In genomic region chr19:39432677-39433025, GRCh38 we compare ENCODE assay signal across 13 cellular contexts. TPM values are rescaled to one million over a fixed set of nuclear protein-coding genes. Genes with fewer than 3 reads are reported as not detected.
DNase-seq lines count a peak whose midpoint lies in the region; ATAC-seq and TF ChIP-seq lines count a peak whose summit lies in the region.
"Had no signal": no experiment of that assay in that cellular context is flagged by ENCODE, and none has a peak within 500 bp of the region (broad histone marks: within the 10 kb centered on the region; RNA-seq: fewer than 3 reads in every experiment).

No MANE protein-coding gene starts in this region.

- H3K4me2 ChIP-seq in fibroblast of lung (ENCODE audit: extremely low read depth, insufficient read depth, low read length), result no peak overlapping the region

- H3K9me3 ChIP-seq in CD4-positive, alpha-beta T cell (ENCODE audit: control insufficient read depth, low read length), result no peaks in the 10 kb centered on the region
- H3K9me3 ChIP-seq in fibroblast of lung (ENCODE audit: control insufficient read depth, insufficient read depth, low read depth, low read length), result no peaks in the 10 kb centered on the region
- H3K9me3 ChIP-seq: left lung had no signal

- CTCF ChIA-PET in CD4-positive, alpha-beta T cell (lab: Charles Lee), result no interaction called here
- CTCF ChIA-PET in activated CD4-positive, alpha-beta memory T cell treated with anti-CD3 and anti-CD28 coated beads, Interleukin-2, amount 10 ng/mL, durations not matched to agents 7 days and 5 days (lab: Charles Lee), result interaction anchor here (1.1 kb wide), 1 partner anchor 34 kb away, joined by 3 read pairs; no protein-coding TSS in a partner anchor

- H3K27ac Mint-ChIP-seq in CD4-positive, alpha-beta T cell, result peak overlapping the region; percentile 93
- peak overlapping the region; percentile 98 for H3K27ac Mint-ChIP-seq in activated CD4-positive, alpha-beta memory T cell treated with anti-CD3 and anti-CD28 coated beads, Interleukin-2, amount 10 ng/mL, durations not matched to agents 7 days and 5 days

- peaks cover 24% of the 10 kb centered on the region for H3K4me1 ChIP-seq in fibroblast of lung (ENCODE audit: control insufficient read depth, extremely low read depth, insufficient read depth, low read length)

- H3K4me3 ChIP-seq in fibroblast of lung (replicated peaks in 1 of 4; ENCODE audit: control extremely low read depth in 1 of 4, insufficient read depth in 1 of 4, low read depth in 3 of 4, low read length in 4 of 4) (no peak overlapping the region), lower leg skin (ENCODE audit: low read depth, poor library complexity, severe bottlenecking) (no peak overlapping the region)

- TF ChIP-seq POLR2A in GM19193 (IDR thresholded peaks at IDR 0.05; ENCODE audit: extremely low read depth, insufficient read depth, insufficient read length) (peak; percentile 29), lower leg skin (IDR thresholded peaks at IDR 0.05) (no peak)

- 92 to 96% methylated on average over 8 of the region's 8 CpGs for WGBS in lower leg skin, 2 donors

- peak overlapping the region; percentile 99 for H3K4me3 Mint-ChIP-seq in CD4-positive, alpha-beta T cell
- no peak overlapping the region for H3K4me3 Mint-ChIP-seq in activated CD4-positive, alpha-beta memory T cell treated with anti-CD3 and anti-CD28 coated beads, Interleukin-2, amount 10 ng/mL, durations not matched to agents 7 days and 5 days

- POLR2A ChIA-PET in CD4-positive, alpha-beta T cell (lab: Charles Lee), result interaction anchor here (1.3 to 5.9 kb wide), 6 partner anchors 13 to 90 kb away, joined by 3 to 163 read pairs (median 4); partner anchors contain the start of genes MED29, PAF1, PLEKHG2 and SAMD4B
- POLR2A ChIA-PET in activated CD4-positive, alpha-beta memory T cell treated with anti-CD3 and anti-CD28 coated beads, Interleukin-2, amount 10 ng/mL, durations not matched to agents 7 days and 5 days (lab: Charles Lee), result interaction anchor here (0.9 to 6.8 kb wide), 8 partner anchors 13 to 97 kb away, joined by 3 to 157 read pairs (median 4); partner anchors contain the start of genes GMFG, MED29, SAMD4B and ZFP36

- no peak for TF ChIP-seq CTCF in CD4-positive, alpha-beta T cell (IDR thresholded peaks at IDR 0.05)
- TF ChIP-seq CTCF in fibroblast of lung (conservative IDR thresholded peaks at IDR 0.05 in 1 of 2, IDR thresholded peaks at IDR 0.05 in 1 of 2; ENCODE audit: low read depth in 1 of 2, low read length in 2 of 2), result no peak
- no peak for TF ChIP-seq CTCF in lower leg skin (IDR thresholded peaks at IDR 0.05)

- peaks cover 14% of the 10 kb centered on the region for H3K36me3 ChIP-seq in fibroblast of lung (ENCODE audit: control insufficient read depth, insufficient read depth, low read length)

- peaks cover 50% of the 10 kb centered on the region for H3K4me1 Mint-ChIP-seq in CD4-positive, alpha-beta T cell (ENCODE audit: low read depth)
- H3K4me1 Mint-ChIP-seq in activated CD4-positive, alpha-beta memory T cell treated with anti-CD3 and anti-CD28 coated beads, Interleukin-2, amount 10 ng/mL, durations not matched to agents 7 days and 5 days, result peaks cover 67% of the 10 kb centered on the region

- peaks cover 53% of the 10 kb centered on the region for H3K36me3 Mint-ChIP-seq in CD4-positive, alpha-beta T cell (ENCODE audit: low read depth)
- peaks cover 45% of the 10 kb centered on the region for H3K36me3 Mint-ChIP-seq in activated CD4-positive, alpha-beta memory T cell treated with anti-CD3 and anti-CD28 coated beads, Interleukin-2, amount 10 ng/mL, durations not matched to agents 7 days and 5 days (ENCODE audit: low read depth)

- intact Hi-C loops in CD4-positive, alpha-beta T cell (cut with DNase I, micrococcal nuclease), result no loop called here
- intact Hi-C loops in lower leg skin (cut with DNase I; ENCODE audit: low total_unique reads), result no loop called here

- no peak overlapping the region for H3K27ac ChIP-seq in CD4-positive, alpha-beta T cell (ENCODE audit: low read depth, low read length)
- peak overlapping the region; percentile 4 for H3K27ac ChIP-seq in fibroblast of lung (ENCODE audit: insufficient read depth, low read length)

- no peak for ATAC-seq in CD4-positive, alpha-beta T cell (ENCODE audit: poor library complexity)
- ATAC-seq in HG02973 (IDR thresholded peaks at IDR 0.05; ENCODE audit: unreplicated experiment) (no peak), GM21423 (IDR thresholded peaks at IDR 0.05; ENCODE audit: unreplicated experiment) (no peak)
- ATAC-seq: left lung had no signal

- no peaks in the 10 kb centered on the region for H3K27me3 ChIP-seq in CD4-positive, alpha-beta T cell (ENCODE audit: control insufficient read depth, insufficient read depth, low read length)
- no peaks in the 10 kb centered on the region for H3K27me3 ChIP-seq in fibroblast of lung (ENCODE audit: control insufficient read depth, insufficient read depth, low read length)
- H3K27me3 ChIP-seq: left lung had no signal

- H3K27me3 Mint-ChIP-seq in CD4-positive, alpha-beta T cell, result no peaks in the 10 kb centered on the region
- H3K27me3 Mint-ChIP-seq in activated CD4-positive, alpha-beta memory T cell treated with anti-CD3 and anti-CD28 coated beads, Interleukin-2, amount 10 ng/mL, durations not matched to agents 7 days and 5 days, result no peaks in the 10 kb centered on the region

- no peak for DNase-seq in CD4-positive, alpha-beta T cell
- DNase-seq in activated CD4-positive, alpha-beta memory T cell treated with anti-CD3 and anti-CD28 coated beads, Interleukin-2, amount 10 ng/mL, durations not matched to agents 7 days and 5 days, result no peak
- no peak for DNase-seq in fibroblast of lung (ENCODE audit: low read depth in 2 of 2)
- no peak for DNase-seq in lower leg skin (ENCODE audit: low spot score in 2 of 2)
- DNase-seq: activated CD4-positive, alpha-beta T cell treated with anti-CD3 and anti-CD28 coated beads, Interleukin-2, amount 50 U/mL, for 1 hour; hypothalamus; left lung; NCI-H1436; OCI-M1 had no signal

- no peaks in the 10 kb centered on the region for H3K9me3 Mint-ChIP-seq in CD4-positive, alpha-beta T cell
- H3K9me3 Mint-ChIP-seq in activated CD4-positive, alpha-beta memory T cell treated with anti-CD3 and anti-CD28 coated beads, Interleukin-2, amount 10 ng/mL, durations not matched to agents 7 days and 5 days, result no peaks in the 10 kb centered on the region

- no peaks in the 10 kb centered on the region for H4K20me1 ChIP-seq in fibroblast of lung (ENCODE audit: control insufficient read depth, extremely low read depth, insufficient read depth, low read length)

- H3K9ac ChIP-seq in fibroblast of lung (ENCODE audit: insufficient read depth, low read length), result no peak overlapping the region

- no peak overlapping the region for H2AFZ ChIP-seq in fibroblast of lung (ENCODE audit: low read length)

- H3K79me2 ChIP-seq in fibroblast of lung (ENCODE audit: control insufficient read depth, insufficient read depth, low read length), result peaks cover 29% of the 10 kb centered on the region

RNA-seq across cellular contexts. Expression of gene RPS16, which starts 3.1 kb away (rescaled TPM):
- total RNA-seq in CD4-positive, alpha-beta T cell, result 1,000 to 10,000 TPM; 4,625 to 4,839 TPM
- total RNA-seq in activated CD4-positive, alpha-beta memory T cell treated with anti-CD3 and anti-CD28 coated beads, Interleukin-2, amount 10 ng/mL, durations not matched to agents 7 days and 5 days, result 1,000 to 10,000 TPM; 2,238 to 2,243 TPM
- total RNA-seq in fibroblast of lung (149 and 271 TPM in 2 replicates), lower leg skin (1,000 to 10,000 TPM; 1,726 to 3,026 (median 2,088) TPM)
- 1,704 and 1,950 TPM in 2 replicates for polyA plus RNA-seq in fibroblast of lung
- 3,009 and 3,161 TPM in 2 replicates for polyA plus RNA-seq in fibroblast of lung (2012)
- 1,774 and 1,797 TPM in 2 replicates for polyA minus RNA-seq in fibroblast of lung (ENCODE audit: low replicate concordance)

RNA-seq across cellular contexts. Expression of gene SUPT5H, which starts 12.7 kb away (rescaled TPM):
- total RNA-seq in CD4-positive, alpha-beta T cell, result 100 to 1,000 TPM; 322 to 333 TPM
- total RNA-seq in activated CD4-positive, alpha-beta memory T cell treated with anti-CD3 and anti-CD28 coated beads, Interleukin-2, amount 10 ng/mL, durations not matched to agents 7 days and 5 days, result 100 to 1,000 TPM; 153 to 159 TPM
- total RNA-seq in fibroblast of lung (46.0 and 50.2 TPM in 2 replicates), lower leg skin (100 to 1,000 TPM in 1 of 4 donors, 10 to 100 TPM in 3; 70.0 to 102 (median 77.3) TPM)
- 77.8 and 87.2 TPM in 2 replicates for polyA plus RNA-seq in fibroblast of lung
- polyA plus RNA-seq in fibroblast of lung (2012), result 98.2 and 109 TPM in 2 replicates
- 126 and 137 TPM in 2 replicates for polyA minus RNA-seq in fibroblast of lung (ENCODE audit: low replicate concordance)

RNA-seq across cellular contexts. Expression of gene PLEKHG2, which starts 20.2 kb away (rescaled TPM):
- total RNA-seq in CD4-positive, alpha-beta T cell, result 10 to 100 TPM; 80.6 to 81.4 TPM
- total RNA-seq in activated CD4-positive, alpha-beta memory T cell treated with anti-CD3 and anti-CD28 coated beads, Interleukin-2, amount 10 ng/mL, durations not matched to agents 7 days and 5 days, result 10 to 100 TPM; 82.4 to 93.0 TPM
- total RNA-seq in fibroblast of lung (12.1 and 13.7 TPM in 2 replicates), lower leg skin (1 to 10 TPM; 3.0 to 6.4 (median 4.3) TPM)
- polyA plus RNA-seq in fibroblast of lung, result 10.1 and 13.1 TPM in 2 replicates
- 22.6 and 39.1 TPM in 2 replicates for polyA plus RNA-seq in fibroblast of lung (2012)
- polyA minus RNA-seq in fibroblast of lung (ENCODE audit: low replicate concordance), result 65.6 and 475 TPM in 2 replicates

RNA-seq across cellular contexts. Expression of gene ZFP36, which starts 26.0 kb away (rescaled TPM):
- 1,000 to 10,000 TPM; 1,278 to 1,362 TPM for total RNA-seq in CD4-positive, alpha-beta T cell
- total RNA-seq in activated CD4-positive, alpha-beta memory T cell treated with anti-CD3 and anti-CD28 coated beads, Interleukin-2, amount 10 ng/mL, durations not matched to agents 7 days and 5 days, result 100 to 1,000 TPM; 189 to 194 TPM
- total RNA-seq in fibroblast of lung, result 3.1 and 5.6 TPM in 2 replicates
- polyA plus RNA-seq in fibroblast of lung, result 11.4 and 37.3 TPM in 2 replicates
- 50.8 and 140 TPM in 2 replicates for polyA plus RNA-seq in fibroblast of lung (2012)
- 39.7 and 43.5 TPM in 2 replicates for polyA minus RNA-seq in fibroblast of lung (ENCODE audit: low replicate concordance)
- total RNA-seq in lower leg skin, result 100 to 1,000 TPM; 170 to 536 (median 280) TPM
- polyA plus RNA-seq: neural cell had no signal

RNA-seq across cellular contexts. Expression of gene MED29, which starts 41.5 kb away (rescaled TPM):
- total RNA-seq in CD4-positive, alpha-beta T cell, result 10 to 100 TPM; 45.0 to 46.1 TPM
- total RNA-seq in activated CD4-positive, alpha-beta memory T cell treated with anti-CD3 and anti-CD28 coated beads, Interleukin-2, amount 10 ng/mL, durations not matched to agents 7 days and 5 days, result 10 to 100 TPM; 32.3 to 34.5 TPM
- 15.4 and 23.0 TPM in 2 replicates for total RNA-seq in fibroblast of lung
- 28.9 and 37.0 TPM in 2 replicates for polyA plus RNA-seq in fibroblast of lung
- 25.6 and 31.1 TPM in 2 replicates for polyA plus RNA-seq in fibroblast of lung (2012)
- 77.9 and 123 TPM in 2 replicates for polyA minus RNA-seq in fibroblast of lung (ENCODE audit: low replicate concordance)
- 10 to 100 TPM; 30.3 to 35.8 (median 33.3) TPM for total RNA-seq in lower leg skin
